Comparison of ENCODE assay signal across 8 cellular contexts in the genomic region with DNA sequence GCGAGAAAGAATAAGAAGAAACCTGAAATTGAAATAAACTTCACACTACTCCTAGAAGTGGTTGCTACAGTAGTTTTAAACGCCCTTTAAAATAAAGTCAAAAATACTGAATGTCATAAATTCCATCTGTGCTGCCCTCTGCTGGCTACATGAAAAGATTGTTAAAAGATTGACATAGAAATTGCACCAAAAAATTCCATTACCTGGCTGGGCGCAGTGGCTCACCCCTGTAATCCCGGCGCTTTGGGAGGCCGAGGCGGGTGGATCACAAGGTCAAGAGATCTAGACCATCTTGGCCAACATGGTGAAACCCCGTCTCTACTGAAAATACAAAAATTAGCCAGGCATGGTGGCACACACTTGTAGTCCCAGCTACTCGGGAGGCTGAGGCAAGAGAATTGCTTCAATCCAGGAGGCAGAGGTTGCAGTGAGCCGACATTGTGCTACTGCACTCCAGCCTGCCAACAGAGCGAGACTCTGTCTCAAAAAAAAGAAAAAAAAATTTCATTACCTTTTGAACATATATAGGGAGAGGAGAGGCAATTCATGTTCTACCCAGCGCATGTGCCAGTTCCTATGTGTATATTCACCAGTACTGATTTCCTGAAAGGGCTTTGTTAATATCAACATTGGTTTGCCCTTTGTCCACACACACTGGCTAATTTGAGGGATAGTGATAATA. TPM values are rescaled to one million over a fixed set of nuclear protein-coding genes. Genes with fewer than 3 reads are reported as not detected.
A peak's percentile ranks its signal among the peaks of the same experiment; 100 is the strongest.
DNase-seq lines count a peak whose midpoint lies in the region; ATAC-seq and TF ChIP-seq lines count a peak whose summit lies in the region.

No MANE protein-coding gene starts in this region.

- TF ChIP-seq CTCF in GM12874 (IDR thresholded peaks at IDR 0.05; ENCODE audit: insufficient read depth, low read depth, low read length): peak; percentile 39

- H3K36me3 ChIP-seq in naive thymus-derived CD4-positive, alpha-beta T cell (ENCODE audit: control insufficient read depth in 2 of 3, insufficient read depth in 3 of 3, low read length in 3 of 3): peaks cover 0 to 2% (median 0%) of the 10 kb centered on the region in 3 experiments

- peak overlapping the region; percentile 81 for H3K27ac ChIP-seq in naive thymus-derived CD4-positive, alpha-beta T cell (ENCODE audit: low read depth, low read length)

- peaks cover 36% of the 10 kb centered on the region for H3K36me3 Mint-ChIP-seq in T-helper 2 cell treated with Interferon-gamma antibody and Interleukin-4, amounts not matched to agents 5 μg/mL and 100 μg/mL, for 36 hours (ENCODE audit: low read depth)
- H3K36me3 Mint-ChIP-seq in dendritic cell treated with granulocyte-macrophage colony-stimulating factor and Interleukin-4, amounts not matched to agents 40 ng/mL and 50 ng/mL, for 4 days (ENCODE audit: low read depth): peaks cover 36% of the 10 kb centered on the region
- peaks cover 0 to 27% (median 15%) of the 10 kb centered on the region in 5 donors for H3K36me3 Mint-ChIP-seq in naive thymus-derived CD4-positive, alpha-beta T cell

- H3K9me3 ChIP-seq in naive thymus-derived CD4-positive, alpha-beta T cell (ENCODE audit: control insufficient read depth in 2 of 3, low read length in 3 of 3): no peaks in the 10 kb centered on the region

- peak overlapping the region; percentile 47 for H3K4me3 Mint-ChIP-seq in T-helper 2 cell treated with Interferon-gamma antibody and Interleukin-4, amounts not matched to agents 5 μg/mL and 100 μg/mL, for 36 hours
- no peak overlapping the region for H3K4me3 Mint-ChIP-seq in dendritic cell treated with granulocyte-macrophage colony-stimulating factor and Interleukin-4, amounts not matched to agents 40 ng/mL and 50 ng/mL, for 4 days
- H3K4me3 Mint-ChIP-seq in naive thymus-derived CD4-positive, alpha-beta T cell: peak overlapping the region; percentile 53 to 93 (median 86)

- H3K4me1 Mint-ChIP-seq in T-helper 2 cell treated with Interferon-gamma antibody and Interleukin-4, amounts not matched to agents 5 μg/mL and 100 μg/mL, for 36 hours (ENCODE audit: low read depth): peaks cover 74% of the 10 kb centered on the region
- peaks cover 82% of the 10 kb centered on the region for H3K4me1 Mint-ChIP-seq in dendritic cell treated with granulocyte-macrophage colony-stimulating factor and Interleukin-4, amounts not matched to agents 40 ng/mL and 50 ng/mL, for 4 days (ENCODE audit: low read depth)
- H3K4me1 Mint-ChIP-seq in naive thymus-derived CD4-positive, alpha-beta T cell: peaks cover 77 to 100% (median 93%) of the 10 kb centered on the region in 7 donors

- POLR2A ChIA-PET in naive thymus-derived CD4-positive, alpha-beta T cell (lab: Charles Lee): interaction anchor here (0.6 to 8.5 kb wide), 8 partner anchors 10 to 53 kb away, joined by 3 to 122 read pairs (median 5); no protein-coding TSS in a partner anchor

- CTCF ChIA-PET in naive thymus-derived CD4-positive, alpha-beta T cell (lab: Charles Lee): interaction anchor here (1.3 to 2.3 kb wide), 3 partner anchors 19 to 44 kb away, joined by 3 to 5 read pairs (median 4); no protein-coding TSS in a partner anchor

- peak; percentile 65 for DNase-seq in Ammon's horn (ENCODE audit: low spot score)
- no peak for DNase-seq in T-helper 2 cell treated with Interferon-gamma antibody and Interleukin-4, amounts not matched to agents 5 μg/mL and 100 μg/mL, for 36 hours (ENCODE audit: low spot score)
- DNase-seq in naive thymus-derived CD4-positive, alpha-beta T cell: peak in 7 of 9 donors; percentile 48 to 67 (median 56)
- no peak for DNase-seq in iPS-NIHi11 (ENCODE audit: low spot score)
- no peak for DNase-seq in iPS-NIHi7 (ENCODE audit: extremely low spot score)

- intact Hi-C loops in dendritic cell treated with granulocyte-macrophage colony-stimulating factor and Interleukin-4, amounts not matched to agents 40 ng/mL and 50 ng/mL, for 4 days (cut with micrococcal nuclease): loop anchor here (5.0 kb wide), 1 partner anchor 37 kb away; the partner anchor contains the start of gene CYTH1
- intact Hi-C loops in naive thymus-derived CD4-positive, alpha-beta T cell (cut with micrococcal nuclease): loop anchor here (1.0 to 5.0 kb wide), 6 partner anchors 13 to 388 kb away; no protein-coding TSS in a partner anchor

- no peaks in the 10 kb centered on the region for H3K27me3 Mint-ChIP-seq in T-helper 2 cell treated with Interferon-gamma antibody and Interleukin-4, amounts not matched to agents 5 μg/mL and 100 μg/mL, for 36 hours (ENCODE audit: low read depth)
- no peaks in the 10 kb centered on the region for H3K27me3 Mint-ChIP-seq in dendritic cell treated with granulocyte-macrophage colony-stimulating factor and Interleukin-4, amounts not matched to agents 40 ng/mL and 50 ng/mL, for 4 days
- no peaks in the 10 kb centered on the region for H3K27me3 Mint-ChIP-seq in naive thymus-derived CD4-positive, alpha-beta T cell

- peak overlapping the region; percentile 60 for H3K27ac Mint-ChIP-seq in T-helper 2 cell treated with Interferon-gamma antibody and Interleukin-4, amounts not matched to agents 5 μg/mL and 100 μg/mL, for 36 hours
- H3K27ac Mint-ChIP-seq in dendritic cell treated with granulocyte-macrophage colony-stimulating factor and Interleukin-4, amounts not matched to agents 40 ng/mL and 50 ng/mL, for 4 days: peak overlapping the region; percentile 79
- peak overlapping the region; percentile 62 to 98 (median 95) for H3K27ac Mint-ChIP-seq in naive thymus-derived CD4-positive, alpha-beta T cell

- H3K4me1 ChIP-seq in naive thymus-derived CD4-positive, alpha-beta T cell (ENCODE audit: control insufficient read depth in 2 of 2, insufficient read depth in 2 of 2, low read length in 2 of 2): peaks cover 92 to 94% of the 10 kb centered on the region in 2 donors

- no peaks in the 10 kb centered on the region for H3K9me3 Mint-ChIP-seq in T-helper 2 cell treated with Interferon-gamma antibody and Interleukin-4, amounts not matched to agents 5 μg/mL and 100 μg/mL, for 36 hours
- H3K9me3 Mint-ChIP-seq in dendritic cell treated with granulocyte-macrophage colony-stimulating factor and Interleukin-4, amounts not matched to agents 40 ng/mL and 50 ng/mL, for 4 days: no peaks in the 10 kb centered on the region
- no peaks in the 10 kb centered on the region for H3K9me3 Mint-ChIP-seq in naive thymus-derived CD4-positive, alpha-beta T cell

- peak; percentile 13 for ATAC-seq in naive thymus-derived CD4-positive, alpha-beta T cell
- no peak for ATAC-seq in HG02588 (IDR thresholded peaks at IDR 0.05; ENCODE audit: unreplicated experiment)

- peak overlapping the region; percentile 6 for H3K4me3 ChIP-seq in naive thymus-derived CD4-positive, alpha-beta T cell (ENCODE audit: low read length)

- no peaks in the 10 kb centered on the region for H3K27me3 ChIP-seq in naive thymus-derived CD4-positive, alpha-beta T cell (ENCODE audit: control insufficient read depth in 2 of 2, insufficient read depth in 2 of 2, low read length in 2 of 2)

RNA-seq across cellular contexts. Expression of gene CYTH1, which starts 36.5 kb away (rescaled TPM):
- 100 to 1,000 TPM; 297 to 452 (median 420) TPM for total RNA-seq in naive thymus-derived CD4-positive, alpha-beta T cell
- 100 to 1,000 TPM; 314 to 395 TPM for polyA plus RNA-seq in naive thymus-derived CD4-positive, alpha-beta T cell

Comparison
In these comparisons a context has a peak if more than half of its experiments do, and no peak if none do; other contexts are left out.
1. DNase-seq: peak in Ammon's horn (single experiment) and naive thymus-derived CD4-positive, alpha-beta T cell (7 of 9); none in T-helper 2 cell treated with Interferon-gamma antibody and Interleukin-4, amounts not matched to agents 5 μg/mL and 100 μg/mL, for 36 hours (single experiment), iPS-NIHi11 (single experiment) and iPS-NIHi7 (single experiment).
2. Peak in every context shown above with its lines, with median percentiles within 50 percentile points of each other: H3K27ac Mint-ChIP-seq.